ENCODE assay signal across 21 cellular contexts in the genomic region with DNA sequence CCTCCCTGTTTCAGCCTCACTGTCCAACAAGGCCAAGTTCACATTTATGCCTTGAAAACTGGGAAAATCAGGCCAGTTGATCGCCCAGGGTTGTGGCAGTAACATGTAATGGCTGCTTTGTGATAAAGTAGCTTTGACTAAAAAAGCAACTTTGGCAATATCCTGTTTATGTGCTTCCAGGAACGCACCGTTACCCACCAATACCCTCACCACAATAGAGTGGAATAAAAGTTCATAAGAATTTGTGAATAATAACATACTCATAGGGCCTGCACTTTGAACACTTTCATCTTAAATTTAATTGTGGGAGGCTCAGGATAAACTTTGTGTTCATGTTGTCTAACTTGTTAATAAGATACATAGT.
DNase-seq lines count a peak whose midpoint lies in the region; ATAC-seq, FAIRE-seq and TF ChIP-seq lines count a peak whose summit lies in the region.
"Had no signal": no experiment of that assay in that cellular context is flagged by ENCODE, and none has a peak within 500 bp of the region (broad histone marks: within the 10 kb centered on the region; RNA-seq: fewer than 3 reads in every experiment).

No MANE protein-coding gene starts in this region.

- POLR2A ChIA-PET in endothelial cell of umbilical vein (lab: Charles Lee): no interaction called here

- H3K27ac Mint-ChIP-seq in activated CD8-positive, alpha-beta memory T cell treated with anti-CD3 and anti-CD28 coated beads, Interleukin-2, amount 10 ng/mL, durations not matched to agents 7 days and 5 days: peak overlapping the region; percentile 93
- peak overlapping the region; percentile 91 for H3K27ac Mint-ChIP-seq in T-helper 1 cell treated with Interleukin-12 subunit alpha and Interleukin-12 subunit beta and Interleukin-4 antibody, amounts not matched to agents 30 μg/mL and 1 μg/mL, for 36 hours

- no peaks in the 10 kb centered on the region for H3K27me3 ChIP-seq in endothelial cell of umbilical vein (ENCODE audit: control insufficient read depth in 2 of 2, insufficient read depth in 2 of 2, low read length in 2 of 2)

- no peaks in the 10 kb centered on the region for H3K9me3 ChIP-seq in endothelial cell of umbilical vein (replicated peaks; ENCODE audit: control insufficient read depth, insufficient read depth, low read length)
- H3K9me3 ChIP-seq: psoas muscle had no signal

- H3K4me1 Mint-ChIP-seq in activated CD8-positive, alpha-beta memory T cell treated with anti-CD3 and anti-CD28 coated beads, Interleukin-2, amount 10 ng/mL, durations not matched to agents 7 days and 5 days: peaks cover 20% of the 10 kb centered on the region
- H3K4me1 Mint-ChIP-seq in T-helper 1 cell treated with Interleukin-12 subunit alpha and Interleukin-12 subunit beta and Interleukin-4 antibody, amounts not matched to agents 30 μg/mL and 1 μg/mL, for 36 hours (ENCODE audit: low read depth): peaks cover 26% of the 10 kb centered on the region

- no TSS peak for BruUV-seq in endothelial cell of umbilical vein (replicated peaks; lab: Mats Ljungman, UMichigan)

- ATAC-seq in activated CD8-positive, alpha-beta memory T cell treated with anti-CD3 and anti-CD28 coated beads, Interleukin-2, amount 10 ng/mL, durations not matched to agents 7 days and 5 days: peak; percentile 61
- peak; percentile 47 for ATAC-seq in stimulated activated naive CD8-positive, alpha-beta T cell treated with anti-CD3 and anti-CD28 coated beads, Interleukin-15, Interleukin-2, amounts not matched to agents 100 U/mL and 50 U/mL, for 24 hours
- no peak for ATAC-seq in HG03469 (IDR thresholded peaks at IDR 0.05; ENCODE audit: unreplicated experiment)
- ATAC-seq: GM12878, psoas muscle had no signal

- no peaks in the 10 kb centered on the region for H4K20me1 ChIP-seq in endothelial cell of umbilical vein (replicated peaks; ENCODE audit: control insufficient read depth, extremely low read depth, insufficient read depth, low read length)

- H3K27ac ChIP-seq in endothelial cell of umbilical vein (ENCODE audit: insufficient read depth, low read depth, low read length): no peak overlapping the region
- H3K27ac ChIP-seq: coronary artery, skin epidermis had no signal

- H3K9ac ChIP-seq in endothelial cell of umbilical vein (replicated peaks; ENCODE audit: extremely low read depth, insufficient read depth, low read length): no peak overlapping the region

- H3K36me3 Mint-ChIP-seq in activated CD8-positive, alpha-beta memory T cell treated with anti-CD3 and anti-CD28 coated beads, Interleukin-2, amount 10 ng/mL, durations not matched to agents 7 days and 5 days: peaks cover 2% of the 10 kb centered on the region
- H3K36me3 Mint-ChIP-seq in T-helper 1 cell treated with Interleukin-12 subunit alpha and Interleukin-12 subunit beta and Interleukin-4 antibody, amounts not matched to agents 30 μg/mL and 1 μg/mL, for 36 hours (ENCODE audit: low read depth): peaks cover 5% of the 10 kb centered on the region

- H3K9me3 Mint-ChIP-seq in activated CD8-positive, alpha-beta memory T cell treated with anti-CD3 and anti-CD28 coated beads, Interleukin-2, amount 10 ng/mL, durations not matched to agents 7 days and 5 days (ENCODE audit: low read depth): no peaks in the 10 kb centered on the region
- H3K9me3 Mint-ChIP-seq in T-helper 1 cell treated with Interleukin-12 subunit alpha and Interleukin-12 subunit beta and Interleukin-4 antibody, amounts not matched to agents 30 μg/mL and 1 μg/mL, for 36 hours: peaks cover 3% of the 10 kb centered on the region

- CTCF ChIA-PET in activated CD8-positive, alpha-beta memory T cell treated with anti-CD3 and anti-CD28 coated beads, Interleukin-2, amount 10 ng/mL, durations not matched to agents 7 days and 5 days (lab: Charles Lee): interaction anchor here (1.0 to 2.2 kb wide), 6 partner anchors 9 to 139 kb away, joined by 3 to 15 read pairs (median 4); partner anchors contain the start of gene SCOC
- CTCF ChIA-PET in endothelial cell of umbilical vein (lab: Charles Lee): interaction anchor here (1.2 to 2.0 kb wide), 6 partner anchors 9 to 125 kb away, joined by 3 to 6 read pairs (median 4); partner anchors contain the start of gene MAML3

- peak overlapping the region; percentile 91 for H2AFZ ChIP-seq in endothelial cell of umbilical vein (ENCODE audit: low read depth, low read length)

- H3K4me1 ChIP-seq in endothelial cell of umbilical vein (ENCODE audit: control insufficient read depth, extremely low read depth, insufficient read depth, low read length): peaks cover 29% of the 10 kb centered on the region

- peak; percentile 45 for DNase-seq in activated CD8-positive, alpha-beta memory T cell treated with anti-CD3 and anti-CD28 coated beads, Interleukin-2, amount 10 ng/mL, durations not matched to agents 7 days and 5 days
- DNase-seq in activated CD8-positive, alpha-beta memory T cell treated with anti-CD3 and anti-CD28 coated beads for 24 hours: no peak
- DNase-seq in endothelial cell of umbilical vein (ENCODE audit: low read depth, low spot score) (no peak), midbrain (lab: John Stamatoyannopoulos, UW) (no peak), NCI-H748 (lab: John Stamatoyannopoulos, UW; ENCODE audit: unreplicated experiment) (no peak)
- no peak for DNase-seq in stimulated activated naive CD8-positive, alpha-beta T cell treated with anti-CD3 and anti-CD28 coated beads, Interleukin-15, Interleukin-2, amounts not matched to agents 100 U/mL and 50 U/mL, for 24 hours
- DNase-seq: DMS153; NCI-H748 treated with DMSO at 0.1 percent for 48 hours; psoas muscle; SHP77 treated with DMSO at 0.1 percent for 48 hours; stimulated activated CD4-positive, alpha-beta T cell treated with anti-CD3 and anti-CD28 coated beads, Interleukin-2, amount 100 ng/mL, for 48 hours; substantia nigra had no signal

- no peak for FAIRE-seq in endothelial cell of umbilical vein (lab: Jason Lieb, UNC)
- FAIRE-seq: endometrium, GM12878, H1, islet of Langerhans had no signal

- H3K9me1 ChIP-seq in endothelial cell of umbilical vein (replicated peaks; ENCODE audit: control insufficient read depth, extremely low read depth, insufficient read depth, low read length): no peaks in the 10 kb centered on the region

- no peak for TF ChIP-seq POLR2A in endothelial cell of umbilical vein (IDR thresholded peaks at IDR 0.05; ENCODE audit: low read depth, low read length)

- peak overlapping the region; percentile 21 for H3K4me3 Mint-ChIP-seq in activated CD8-positive, alpha-beta memory T cell treated with anti-CD3 and anti-CD28 coated beads, Interleukin-2, amount 10 ng/mL, durations not matched to agents 7 days and 5 days
- H3K4me3 Mint-ChIP-seq in T-helper 1 cell treated with Interleukin-12 subunit alpha and Interleukin-12 subunit beta and Interleukin-4 antibody, amounts not matched to agents 30 μg/mL and 1 μg/mL, for 36 hours: peak overlapping the region; percentile 56

- TF ChIP-seq CTCF in endothelial cell of umbilical vein (IDR thresholded peaks at IDR 0.05; ENCODE audit: extremely low read depth in 1 of 2, insufficient read depth in 1 of 2, low read depth in 1 of 2, low read length in 2 of 2): no peak

- no peak overlapping the region for H3K4me2 ChIP-seq in endothelial cell of umbilical vein (ENCODE audit: insufficient read depth, low read length)

- H3K36me3 ChIP-seq in endothelial cell of umbilical vein (ENCODE audit: control insufficient read depth in 2 of 2, extremely low read depth in 1 of 2, insufficient read depth in 2 of 2, low read length in 2 of 2): no peaks in the 10 kb centered on the region

- dilution Hi-C loops in endothelial cell of umbilical vein (cut with MboI; ENCODE audit: extremely low pct_ligation_motif_present, low sequenced_read_pairs): no loop called here

- peaks cover 8% of the 10 kb centered on the region for H3K27me3 Mint-ChIP-seq in activated CD8-positive, alpha-beta memory T cell treated with anti-CD3 and anti-CD28 coated beads, Interleukin-2, amount 10 ng/mL, durations not matched to agents 7 days and 5 days
- H3K27me3 Mint-ChIP-seq in T-helper 1 cell treated with Interleukin-12 subunit alpha and Interleukin-12 subunit beta and Interleukin-4 antibody, amounts not matched to agents 30 μg/mL and 1 μg/mL, for 36 hours (ENCODE audit: low read depth): peaks cover 22% of the 10 kb centered on the region

- H3K4me3 ChIP-seq in endothelial cell of umbilical vein (replicated peaks in 1 of 3; ENCODE audit: insufficient read depth in 1 of 3, low read depth in 1 of 3, low read length in 3 of 3): no peak overlapping the region
- H3K4me3 ChIP-seq: coronary artery, GM12878, lung, psoas muscle, skin epidermis had no signal

- H3K79me2 ChIP-seq in endothelial cell of umbilical vein (ENCODE audit: control insufficient read depth, insufficient read depth, low read length): no peaks in the 10 kb centered on the region

- intact Hi-C loops in endothelial cell of umbilical vein (cut with micrococcal nuclease): loop anchor here (5.0 kb wide), 1 partner anchor 142 kb away; no protein-coding TSS in a partner anchor

TF ChIP-seq in endothelial cell of umbilical vein, 7 proteins besides CTCF, POLR2A, EP300 and RAD21:
- TF ChIP-seq EZH2 (IDR thresholded peaks at IDR 0.05; ENCODE audit: borderline replicate concordance, low read depth, low read length, severe bottlenecking) (no peak), MYC (IDR thresholded peaks at IDR 0.05; ENCODE audit: low read depth, low read length) (no peak), FOS (IDR thresholded peaks at IDR 0.05; ENCODE audit: borderline replicate concordance, insufficient read depth, low read length) (no peak), POLR2AphosphoS5 (IDR thresholded peaks at IDR 0.05; ENCODE audit: insufficient read depth, low read depth, low read length) (no peak), GATA2 (IDR thresholded peaks at IDR 0.05; ENCODE audit: insufficient read depth, insufficient read length, low read depth, low read length) (no peak), JUN (IDR thresholded peaks at IDR 0.05; ENCODE audit: borderline replicate concordance, insufficient read depth, insufficient read length, low read depth) (no peak)
- TF ChIP-seq, protein P1, sequence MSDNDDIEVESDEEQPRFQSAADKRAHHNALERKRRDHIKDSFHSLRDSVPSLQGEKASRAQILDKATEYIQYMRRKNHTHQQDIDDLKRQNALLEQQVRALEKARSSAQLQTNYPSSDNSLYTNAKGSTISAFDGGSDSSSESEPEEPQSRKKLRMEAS (IDR thresholded peaks at IDR 0.05; ENCODE audit: insufficient read depth, insufficient read length): no peak
